22 cellular contexts compared by ENCODE assay signal in the genomic region with DNA sequence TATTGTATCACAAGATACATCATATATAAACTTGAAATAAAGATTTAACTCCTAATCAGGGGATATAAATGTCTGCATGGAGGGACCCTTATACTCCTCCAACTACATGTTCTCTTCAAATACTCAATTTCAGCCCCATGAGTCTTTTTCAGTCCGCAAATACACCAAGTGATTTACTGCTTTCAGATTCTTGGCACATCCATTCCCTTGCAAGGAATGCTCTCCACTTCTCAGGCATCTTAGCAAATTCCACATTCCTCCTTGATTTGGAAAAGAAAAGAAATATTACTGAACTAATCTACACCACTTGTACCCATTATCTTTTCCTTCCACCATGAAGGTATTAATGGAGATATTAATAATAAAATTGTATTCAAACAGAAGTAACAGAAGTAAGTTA.
"Had no signal": no experiment of that assay in that cellular context is flagged by ENCODE, and none has a peak within 500 bp of the region (broad histone marks: within the 10 kb centered on the region; RNA-seq: fewer than 3 reads in every experiment).

No MANE protein-coding gene starts in this region.

- H3K27ac ChIP-seq: dorsolateral prefrontal cortex, gastroesophageal sphincter, heart left ventricle, left lung, skin epidermis, stomach, upper lobe of right lung had no signal

- H3K4me1 Mint-ChIP-seq: activated CD4-positive, alpha-beta T cell treated with anti-CD3 and anti-CD28 coated beads, Interleukin-2, amount 10 ng/mL, durations not matched to agents 24 days and 14 days; activated naive CD4-positive, alpha-beta T cell treated with anti-CD3 and anti-CD28 coated beads, Interleukin-2, amount 50 U/mL, for 24 hours; stimulated activated effector memory CD8-positive, alpha-beta T cell treated with anti-CD3 and anti-CD28 coated beads, Interleukin-12 subunit alpha, Interleukin-12 subunit beta, amount 100 ng/mL, for 72 hours; T-cell had no signal

- H3K4me3 Mint-ChIP-seq: activated CD4-positive, alpha-beta T cell treated with anti-CD3 and anti-CD28 coated beads, Interleukin-2, amount 10 ng/mL, durations not matched to agents 24 days and 14 days; activated CD8-positive, alpha-beta T cell treated with anti-CD3 and anti-CD28 coated beads for 36 hours; activated naive CD4-positive, alpha-beta T cell treated with anti-CD3 and anti-CD28 coated beads, Interleukin-2, amount 50 U/mL, for 24 hours; activated T-cell treated with anti-CD3 and anti-CD28 coated beads, Interleukin-2, amount 50 U/mL, for 24 hours; brain; stimulated activated effector memory CD8-positive, alpha-beta T cell treated with anti-CD3 and anti-CD28 coated beads, Interleukin-12 subunit alpha, Interleukin-12 subunit beta, amount 100 ng/mL, for 72 hours; T-cell had no signal

- H3K4me3 ChIP-seq: dorsolateral prefrontal cortex, gastroesophageal sphincter, heart left ventricle, left lung, skin epidermis, stomach, upper lobe of right lung had no signal

- H3K27ac Mint-ChIP-seq: activated CD4-positive, alpha-beta T cell treated with anti-CD3 and anti-CD28 coated beads, Interleukin-2, amount 10 ng/mL, durations not matched to agents 24 days and 14 days; activated CD8-positive, alpha-beta T cell treated with anti-CD3 and anti-CD28 coated beads for 36 hours; activated naive CD4-positive, alpha-beta T cell treated with anti-CD3 and anti-CD28 coated beads, Interleukin-2, amount 50 U/mL, for 24 hours; activated T-cell treated with anti-CD3 and anti-CD28 coated beads, Interleukin-2, amount 50 U/mL, for 24 hours; brain; progenitor cell of endocrine pancreas; stimulated activated effector memory CD8-positive, alpha-beta T cell treated with anti-CD3 and anti-CD28 coated beads, Interleukin-12 subunit alpha, Interleukin-12 subunit beta, amount 100 ng/mL, for 72 hours; T-cell had no signal

- H3K36me3 ChIP-seq: gastroesophageal sphincter, heart left ventricle, left lung, stomach, upper lobe of right lung had no signal

- H3K36me3 Mint-ChIP-seq: activated naive CD4-positive, alpha-beta T cell treated with anti-CD3 and anti-CD28 coated beads, Interleukin-2, amount 50 U/mL, for 24 hours; brain; stimulated activated effector memory CD8-positive, alpha-beta T cell treated with anti-CD3 and anti-CD28 coated beads, Interleukin-12 subunit alpha, Interleukin-12 subunit beta, amount 100 ng/mL, for 72 hours; T-cell had no signal

- DNase-seq: activated CD4-positive, alpha-beta T cell treated with anti-CD3 and anti-CD28 coated beads, Interleukin-2, amount 10 ng/mL, durations not matched to agents 24 days and 14 days; activated CD4-positive, CD25-positive, alpha-beta regulatory T cell; activated CD8-positive, alpha-beta T cell treated with anti-CD3 and anti-CD28 coated beads for 36 hours; activated effector memory CD4-positive, alpha-beta T cell treated with anti-CD3 and anti-CD28 coated beads, Interleukin-2, amount 50 U/mL, for 16 hours; activated T-cell treated with anti-CD3 and anti-CD28 coated beads, Interleukin-2, amount 50 U/mL, for 24 hours; amniotic stem cell; caudate nucleus; dorsolateral prefrontal cortex; heart left ventricle; left lung; mammary epithelial cell; occipital lobe; stimulated activated CD4-positive, alpha-beta T cell treated with anti-CD3 and anti-CD28 coated beads, Interleukin-4, amount 100 ng/mL, for 24 hours; stomach; T-cell; upper lobe of right lung had no signal

- H3K27me3 Mint-ChIP-seq: activated CD4-positive, alpha-beta T cell treated with anti-CD3 and anti-CD28 coated beads, Interleukin-2, amount 10 ng/mL, durations not matched to agents 24 days and 14 days; activated CD8-positive, alpha-beta T cell treated with anti-CD3 and anti-CD28 coated beads for 36 hours; activated naive CD4-positive, alpha-beta T cell treated with anti-CD3 and anti-CD28 coated beads, Interleukin-2, amount 50 U/mL, for 24 hours; activated T-cell treated with anti-CD3 and anti-CD28 coated beads, Interleukin-2, amount 50 U/mL, for 24 hours; progenitor cell of endocrine pancreas; T-cell had no signal

- H3K9me3 Mint-ChIP-seq: activated CD4-positive, alpha-beta T cell treated with anti-CD3 and anti-CD28 coated beads, Interleukin-2, amount 10 ng/mL, durations not matched to agents 24 days and 14 days; activated CD8-positive, alpha-beta T cell treated with anti-CD3 and anti-CD28 coated beads for 36 hours; activated naive CD4-positive, alpha-beta T cell treated with anti-CD3 and anti-CD28 coated beads, Interleukin-2, amount 50 U/mL, for 24 hours; activated T-cell treated with anti-CD3 and anti-CD28 coated beads, Interleukin-2, amount 50 U/mL, for 24 hours; brain; stimulated activated effector memory CD8-positive, alpha-beta T cell treated with anti-CD3 and anti-CD28 coated beads, Interleukin-12 subunit alpha, Interleukin-12 subunit beta, amount 100 ng/mL, for 72 hours; T-cell had no signal

- H3K4me1 ChIP-seq: gastroesophageal sphincter, left lung, stomach, upper lobe of right lung had no signal

- H3K9me3 ChIP-seq: gastroesophageal sphincter, heart left ventricle, left lung, stomach, upper lobe of right lung had no signal

- H3K27me3 ChIP-seq: dorsolateral prefrontal cortex, gastroesophageal sphincter, heart left ventricle, left lung, stomach, upper lobe of right lung had no signal
